ENCODE assay signal across 8 cellular contexts in genomic region chr2:31919499-31919898, GRCh38.
"Had no signal": no experiment of that assay in that cellular context is flagged by ENCODE, and none has a peak within 500 bp of the region (broad histone marks: within the 10 kb centered on the region; RNA-seq: fewer than 3 reads in every experiment).

No MANE protein-coding gene starts in this region.

- H3K9me3 ChIP-seq: HAP-1 had no signal

- H3K27ac Mint-ChIP-seq: GM23338 had no signal

- H3K9me3 Mint-ChIP-seq: GM23338, IgD-negative memory B cell had no signal

- DNase-seq: H7, KG1 had no signal

- H3K4me3 ChIP-seq: GM23338, HAP-1 had no signal

- ATAC-seq: GM23338, HCT116, HepG2 had no signal

- H3K27me3 Mint-ChIP-seq: IgD-negative memory B cell had no signal

- H3K4me1 Mint-ChIP-seq: GM23338 had no signal

- H3K27ac ChIP-seq: HL-60 had no signal

- H3K4me3 Mint-ChIP-seq: GM23338, IgD-negative memory B cell had no signal
